In genomic region chr6:23265270-23265669, GRCh38 we compare ENCODE assay signal across 23 cellular contexts.
"Had no signal": no experiment of that assay in that cellular context is flagged by ENCODE, and none has a peak within 500 bp of the region (broad histone marks: within the 10 kb centered on the region; RNA-seq: fewer than 3 reads in every experiment).

No MANE protein-coding gene starts in this region.

- H3K27ac ChIP-seq: coronary artery, dorsolateral prefrontal cortex, esophagus muscularis mucosa, gastrocnemius medialis, hepatocyte, left lung, lower lobe of right lung had no signal

- H3K79me2 ChIP-seq: hepatocyte had no signal

- DNase-seq: dermis blood vessel endothelial cell; dorsolateral prefrontal cortex; effector CD4-positive, alpha-beta T cell; effector memory CD4-positive, alpha-beta T cell; foreskin fibroblast; foreskin melanocyte; gastrocnemius medialis; glutamatergic neuron; head of caudate nucleus; hypothalamus; immature natural killer cell; islet precursor cell; kidney; kidney glomerular epithelial cell; left colon; left lung; left ventricle myocardium superior; lower lobe of right lung; midbrain; naive thymus-derived CD4-positive, alpha-beta T cell had no signal

- ATAC-seq: gastrocnemius medialis; left colon; left lung; left ventricle myocardium superior; lower lobe of right lung; naive thymus-derived CD4-positive, alpha-beta T cell had no signal

- H3K27me3 ChIP-seq: dorsolateral prefrontal cortex, esophagus muscularis mucosa, gastrocnemius medialis, hepatocyte, left lung had no signal

- H3K4me2 ChIP-seq: hepatocyte had no signal

- H3K36me3 ChIP-seq: esophagus muscularis mucosa, gastrocnemius medialis, left lung, lower lobe of right lung had no signal

- H3K4me3 ChIP-seq: coronary artery, dorsolateral prefrontal cortex, esophagus muscularis mucosa, gastrocnemius medialis, hepatocyte, left lung, lower lobe of right lung had no signal

- H3K4me1 ChIP-seq: esophagus muscularis mucosa, gastrocnemius medialis, left lung, lower lobe of right lung had no signal

- H3K9me3 ChIP-seq: gastrocnemius medialis, lower lobe of right lung had no signal
